8 cellular contexts compared by ENCODE assay signal in genomic region chr14:49999216-49999761, GRCh38.
A peak's percentile ranks its signal among the peaks of the same experiment; 100 is the strongest.
DNase-seq lines count a peak whose midpoint lies in the region; ATAC-seq and TF ChIP-seq lines count a peak whose summit lies in the region.

No MANE protein-coding gene starts in this region.

- H3K27ac Mint-ChIP-seq in chondrocyte (ENCODE audit: unreplicated experiment): peak overlapping the region; percentile 98

- no peak overlapping the region for H2AK5ac ChIP-seq in mesenchymal stem cell (ENCODE audit: low read length, severe bottlenecking)

- DNase-seq in ELF-1 (ENCODE audit: low read depth, low spot score) (peak; percentile 90), chondrocyte (ENCODE audit: low spot score) (no peak), mesenchymal stem cell (peak; percentile 96), foreskin melanocyte (no peak)
- peak; percentile 57 to 69 for DNase-seq in stimulated activated CD8-positive, alpha-beta memory T cell treated with anti-CD3 and anti-CD28 coated beads, Interleukin-7, amount 100 ng/mL, for 4 hours (ENCODE audit: low read depth in 2 of 2)

- 0% methylated on average over 2 of the region's 4 CpGs for WGBS in mesenchymal stem cell

- peak overlapping the region; percentile 77 to 81 for H3K18ac ChIP-seq in mesenchymal stem cell (ENCODE audit: low read depth in 1 of 2, low read length in 2 of 2)

- peak overlapping the region in 1 of 2 experiments; percentile 32 for H3K4ac ChIP-seq in mesenchymal stem cell (ENCODE audit: low read depth in 1 of 2, low read length in 2 of 2)

- no peaks in the 10 kb centered on the region for H3K9me3 ChIP-seq in KOPT-K1 (ENCODE audit: insufficient read depth, low read length, poor library complexity, severe bottlenecking)
- H3K9me3 ChIP-seq in mesenchymal stem cell (ENCODE audit: control insufficient read depth, low read length): no peaks in the 10 kb centered on the region

- H3K4me3 ChIP-seq in mesenchymal stem cell (ENCODE audit: insufficient read depth in 1 of 2, low read depth in 1 of 2, low read length in 2 of 2): peak overlapping the region in 1 of 2 experiments; percentile 61

- H2BK12ac ChIP-seq in mesenchymal stem cell (ENCODE audit: low read length in 2 of 2): peak overlapping the region in 1 of 2 experiments; percentile 48

- H3K23ac ChIP-seq in mesenchymal stem cell (ENCODE audit: low read length in 2 of 2): no peak overlapping the region

- H2AFZ ChIP-seq in mesenchymal stem cell (ENCODE audit: low read depth, low read length): no peak overlapping the region

- no peaks in the 10 kb centered on the region for H3K36me3 ChIP-seq in KOPT-K1 (ENCODE audit: insufficient read depth, low read length)
- H3K36me3 ChIP-seq in mesenchymal stem cell (ENCODE audit: control insufficient read depth in 1 of 2, insufficient read depth in 2 of 2, low read depth in 1 of 2, low read length in 2 of 2): no peaks in the 10 kb centered on the region

- peak overlapping the region; percentile 47 for H3K4me3 Mint-ChIP-seq in chondrocyte (ENCODE audit: unreplicated experiment)

- TF ChIP-seq CTCF in chondrocyte (IDR thresholded peaks at IDR 0.05): no peak

- H4K91ac ChIP-seq in mesenchymal stem cell (ENCODE audit: low read length): peak overlapping the region; percentile 6

- H2BK120ac ChIP-seq in mesenchymal stem cell (ENCODE audit: low read depth, low read length): peak overlapping the region; percentile 27

- H3K4me1 Mint-ChIP-seq in chondrocyte (ENCODE audit: low read depth): peaks cover 77% of the 10 kb centered on the region

- peak overlapping the region; percentile 86 for H3K9ac ChIP-seq in mesenchymal stem cell (ENCODE audit: low read length)

- H3K27me3 Mint-ChIP-seq in chondrocyte (ENCODE audit: low read depth): no peaks in the 10 kb centered on the region

- no peak overlapping the region for H2BK5ac ChIP-seq in mesenchymal stem cell (ENCODE audit: low read depth, low read length, poor library complexity, severe bottlenecking)

- peak; percentile 52 for ATAC-seq in GM21723 (IDR thresholded peaks at IDR 0.05; ENCODE audit: unreplicated experiment)
- ATAC-seq in activated CD4-positive, CD25-positive, alpha-beta regulatory T cell treated with anti-CD3 and anti-CD28 coated beads, Interleukin-2, amount 50 U/mL, for 24 hours: peak; percentile 47 to 56

- peaks cover 37% of the 10 kb centered on the region for H3K4me1 ChIP-seq in mesenchymal stem cell (ENCODE audit: control insufficient read depth, insufficient read depth, low read depth, low read length)

- no peaks in the 10 kb centered on the region for H3K27me3 ChIP-seq in mesenchymal stem cell (ENCODE audit: control insufficient read depth in 1 of 2, insufficient read depth in 1 of 2, low read length in 2 of 2)

- H3K14ac ChIP-seq in mesenchymal stem cell (ENCODE audit: low read length in 2 of 2): no peak overlapping the region

- no peaks in the 10 kb centered on the region for H3K79me1 ChIP-seq in mesenchymal stem cell (replicated peaks; ENCODE audit: low read length, poor library complexity, severe bottlenecking)

- H4K8ac ChIP-seq in mesenchymal stem cell (ENCODE audit: low read length): peak overlapping the region; percentile 20

- no peak overlapping the region for H3K4me2 ChIP-seq in mesenchymal stem cell (ENCODE audit: low read length, poor library complexity, severe bottlenecking)

- H3K36me3 Mint-ChIP-seq in chondrocyte (ENCODE audit: low read depth): no peaks in the 10 kb centered on the region

- H2BK15ac ChIP-seq in mesenchymal stem cell (ENCODE audit: low read depth, poor library complexity, severe bottlenecking): no peak overlapping the region

- no peaks in the 10 kb centered on the region for H3K9me3 Mint-ChIP-seq in chondrocyte (ENCODE audit: low read depth)

- H3K27ac ChIP-seq in KOPT-K1 (ENCODE audit: low read depth, low read length, poor library complexity, severe bottlenecking): peak overlapping the region; percentile 87
- H3K27ac ChIP-seq in mesenchymal stem cell (ENCODE audit: low read length, poor library complexity, severe bottlenecking): peak overlapping the region; percentile 70

Comparison
In these comparisons a context has a peak if more than half of its experiments do, and no peak if none do; other contexts are left out.
1. DNase-seq: peak in ELF-1 (single experiment), mesenchymal stem cell (single experiment) and stimulated activated CD8-positive, alpha-beta memory T cell treated with anti-CD3 and anti-CD28 coated beads, Interleukin-7, amount 100 ng/mL, for 4 hours (2 of 2); none in chondrocyte (single experiment) and foreskin melanocyte (single experiment).